Comparison of ENCODE assay signal across 30 cellular contexts in the genomic region with DNA sequence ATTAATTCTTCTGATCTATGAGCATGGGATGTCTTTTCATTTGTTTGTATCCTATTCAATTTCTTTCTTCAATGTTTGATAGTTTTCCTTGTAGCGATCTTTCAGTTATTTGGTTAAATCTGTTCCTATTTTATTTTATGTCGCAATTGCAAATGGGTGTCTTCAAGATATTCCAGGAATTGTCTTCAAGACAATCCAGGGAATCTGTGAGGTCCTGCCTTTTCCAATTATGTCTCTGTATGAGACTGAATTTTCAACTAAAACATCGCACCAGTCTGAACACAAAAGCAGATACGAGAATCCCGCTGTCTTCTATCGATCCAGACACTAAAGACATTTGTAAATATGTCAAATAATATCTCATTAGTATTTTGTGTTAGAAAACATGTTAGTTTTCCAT.
"Had no signal": no experiment of that assay in that cellular context is flagged by ENCODE, and none has a peak within 500 bp of the region (broad histone marks: within the 10 kb centered on the region; RNA-seq: fewer than 3 reads in every experiment).

No MANE protein-coding gene starts in this region.

- H3K27ac Mint-ChIP-seq: activated CD4-positive, alpha-beta memory T cell treated with anti-CD3 and anti-CD28 coated beads for 36 hours; activated CD4-positive, alpha-beta T cell treated with anti-CD3 and anti-CD28 coated beads for 36 hours; activated CD4-positive, alpha-beta T cell treated with anti-CD3 and anti-CD28 coated beads, Interleukin-2, amount 10 ng/mL, durations not matched to agents 24 days and 14 days; activated CD8-positive, alpha-beta memory T cell treated with anti-CD3 and anti-CD28 coated beads, Interleukin-2, amount 10 ng/mL, durations not matched to agents 7 days and 5 days; activated CD8-positive, alpha-beta T cell treated with anti-CD3 and anti-CD28 coated beads, Interleukin-2, amount 10 ng/mL, durations not matched to agents 7 days and 5 days; activated naive CD4-positive, alpha-beta T cell treated with anti-CD3 and anti-CD28 coated beads, Interleukin-2, amount 10 ng/mL, durations not matched to agents 7 days and 5 days; activated naive CD4-positive, alpha-beta T cell treated with anti-CD3 and anti-CD28 coated beads, Interleukin-2, amount 50 U/mL, for 72 hours; activated naive CD8-positive, alpha-beta T cell treated with anti-CD3 and anti-CD28 coated beads, Interleukin-2, amount 10 ng/mL, durations not matched to agents 7 days and 5 days; activated T-cell treated with anti-CD3 and anti-CD28 coated beads, Interleukin-2, amount 50 U/mL, for 24 hours; activated T-cell treated with anti-CD3 and anti-CD28 coated beads, Interleukin-2, amount 50 U/mL, for 72 hours; dendritic cell treated with granulocyte-macrophage colony-stimulating factor and Interleukin-4, amounts not matched to agents 40 ng/mL and 50 ng/mL, for 4 days; endodermal cell had no signal

- H3K9me3 Mint-ChIP-seq: activated CD4-positive, alpha-beta T cell treated with anti-CD3 and anti-CD28 coated beads, Interleukin-2, amount 10 ng/mL, durations not matched to agents 24 days and 14 days; endodermal cell had no signal

- H3K36me3 Mint-ChIP-seq: activated CD4-positive, alpha-beta memory T cell treated with anti-CD3 and anti-CD28 coated beads for 36 hours; activated CD8-positive, alpha-beta memory T cell treated with anti-CD3 and anti-CD28 coated beads, Interleukin-2, amount 10 ng/mL, durations not matched to agents 7 days and 5 days; activated naive CD4-positive, alpha-beta T cell treated with anti-CD3 and anti-CD28 coated beads, Interleukin-2, amount 10 ng/mL, durations not matched to agents 7 days and 5 days; activated naive CD4-positive, alpha-beta T cell treated with anti-CD3 and anti-CD28 coated beads, Interleukin-2, amount 50 U/mL, for 72 hours; activated naive CD8-positive, alpha-beta T cell treated with anti-CD3 and anti-CD28 coated beads, Interleukin-2, amount 10 ng/mL, durations not matched to agents 7 days and 5 days had no signal

- H3K4me3 Mint-ChIP-seq: activated CD4-positive, alpha-beta memory T cell treated with anti-CD3 and anti-CD28 coated beads for 36 hours; activated CD4-positive, alpha-beta T cell treated with anti-CD3 and anti-CD28 coated beads for 36 hours; activated CD4-positive, alpha-beta T cell treated with anti-CD3 and anti-CD28 coated beads, Interleukin-2, amount 10 ng/mL, durations not matched to agents 24 days and 14 days; activated CD8-positive, alpha-beta memory T cell treated with anti-CD3 and anti-CD28 coated beads, Interleukin-2, amount 10 ng/mL, durations not matched to agents 7 days and 5 days; activated CD8-positive, alpha-beta T cell treated with anti-CD3 and anti-CD28 coated beads, Interleukin-2, amount 10 ng/mL, durations not matched to agents 7 days and 5 days; activated naive CD4-positive, alpha-beta T cell treated with anti-CD3 and anti-CD28 coated beads, Interleukin-2, amount 10 ng/mL, durations not matched to agents 7 days and 5 days; activated naive CD8-positive, alpha-beta T cell treated with anti-CD3 and anti-CD28 coated beads, Interleukin-2, amount 10 ng/mL, durations not matched to agents 7 days and 5 days; activated T-cell treated with anti-CD3 and anti-CD28 coated beads, Interleukin-2, amount 50 U/mL, for 24 hours; activated T-cell treated with anti-CD3 and anti-CD28 coated beads, Interleukin-2, amount 50 U/mL, for 72 hours; central memory CD8-positive, alpha-beta T cell; dendritic cell treated with granulocyte-macrophage colony-stimulating factor and Interleukin-4, amounts not matched to agents 40 ng/mL and 50 ng/mL, for 4 days; endodermal cell had no signal

- H3K4me1 ChIP-seq: gastroesophageal sphincter had no signal

- H3K27me3 Mint-ChIP-seq: activated CD4-positive, alpha-beta memory T cell treated with anti-CD3 and anti-CD28 coated beads for 36 hours; activated CD4-positive, alpha-beta T cell treated with anti-CD3 and anti-CD28 coated beads for 36 hours; activated CD4-positive, alpha-beta T cell treated with anti-CD3 and anti-CD28 coated beads, Interleukin-2, amount 10 ng/mL, durations not matched to agents 24 days and 14 days; activated CD8-positive, alpha-beta memory T cell treated with anti-CD3 and anti-CD28 coated beads, Interleukin-2, amount 10 ng/mL, durations not matched to agents 7 days and 5 days; activated naive CD4-positive, alpha-beta T cell treated with anti-CD3 and anti-CD28 coated beads, Interleukin-2, amount 10 ng/mL, durations not matched to agents 7 days and 5 days; activated naive CD8-positive, alpha-beta T cell treated with anti-CD3 and anti-CD28 coated beads, Interleukin-2, amount 10 ng/mL, durations not matched to agents 7 days and 5 days; activated T-cell treated with anti-CD3 and anti-CD28 coated beads, Interleukin-2, amount 50 U/mL, for 24 hours; central memory CD8-positive, alpha-beta T cell had no signal

- H3K4me1 Mint-ChIP-seq: activated CD4-positive, alpha-beta T cell treated with anti-CD3 and anti-CD28 coated beads for 36 hours; activated CD4-positive, alpha-beta T cell treated with anti-CD3 and anti-CD28 coated beads, Interleukin-2, amount 10 ng/mL, durations not matched to agents 24 days and 14 days; activated CD8-positive, alpha-beta memory T cell treated with anti-CD3 and anti-CD28 coated beads, Interleukin-2, amount 10 ng/mL, durations not matched to agents 7 days and 5 days; activated naive CD4-positive, alpha-beta T cell treated with anti-CD3 and anti-CD28 coated beads, Interleukin-2, amount 10 ng/mL, durations not matched to agents 7 days and 5 days; activated naive CD8-positive, alpha-beta T cell treated with anti-CD3 and anti-CD28 coated beads, Interleukin-2, amount 10 ng/mL, durations not matched to agents 7 days and 5 days; central memory CD8-positive, alpha-beta T cell had no signal

- H3K36me3 ChIP-seq: brain microvascular endothelial cell, gastroesophageal sphincter, heart right ventricle had no signal

- H3K27ac ChIP-seq: brain microvascular endothelial cell, coronary artery, dorsolateral prefrontal cortex, gastroesophageal sphincter had no signal

- DNase-seq: activated CD4-positive, alpha-beta memory T cell treated with anti-CD3 and anti-CD28 coated beads for 36 hours; activated CD4-positive, alpha-beta T cell treated with anti-CD3 and anti-CD28 coated beads for 36 hours; activated CD4-positive, alpha-beta T cell treated with anti-CD3 and anti-CD28 coated beads, Interleukin-2, amount 10 ng/mL, durations not matched to agents 24 days and 14 days; activated CD4-positive, CD25-positive, alpha-beta regulatory T cell; activated CD4-positive, CD25-positive, alpha-beta regulatory T cell treated with anti-CD3 and anti-CD28 coated beads, Interleukin-2, amount 50 U/mL, for 72 hours; activated CD8-positive, alpha-beta memory T cell treated with anti-CD3 and anti-CD28 coated beads, Interleukin-2, amount 10 ng/mL, durations not matched to agents 7 days and 5 days; activated CD8-positive, alpha-beta memory T cell treated with anti-CD3 and anti-CD28 coated beads, Interleukin-2, amount 50 U/mL, for 48 hours; activated CD8-positive, alpha-beta T cell treated with anti-CD3 and anti-CD28 coated beads, Interleukin-2, amount 10 ng/mL, durations not matched to agents 7 days and 5 days; activated gamma-delta T cell; activated naive CD4-positive, alpha-beta T cell; activated naive CD4-positive, alpha-beta T cell treated with anti-CD3 and anti-CD28 coated beads, Interleukin-2, amount 10 ng/mL, durations not matched to agents 7 days and 5 days; activated naive CD8-positive, alpha-beta T cell treated with anti-CD3 and anti-CD28 coated beads, Interleukin-2, amount 10 ng/mL, durations not matched to agents 7 days and 5 days; activated T-cell treated with anti-CD3 and anti-CD28 coated beads for 4 hours; activated T-cell treated with anti-CD3 and anti-CD28 coated beads, Interleukin-2, amount 50 U/mL, for 24 hours; activated T-cell treated with anti-CD3 and anti-CD28 coated beads, Interleukin-2, amount 50 U/mL, for 72 hours; amniotic stem cell; anterior cingulate cortex; brain microvascular endothelial cell; dorsolateral prefrontal cortex; effector memory CD4-positive, alpha-beta T cell; endodermal cell; foreskin melanocyte; heart right ventricle; T-helper 2 cell had no signal

- ATAC-seq: activated CD4-positive, alpha-beta T cell treated with anti-CD3 and anti-CD28 coated beads for 36 hours; activated CD8-positive, alpha-beta memory T cell treated with anti-CD3 and anti-CD28 coated beads, Interleukin-2, amount 10 ng/mL, durations not matched to agents 7 days and 5 days; activated CD8-positive, alpha-beta T cell treated with anti-CD3 and anti-CD28 coated beads, Interleukin-2, amount 10 ng/mL, durations not matched to agents 7 days and 5 days; activated naive CD4-positive, alpha-beta T cell treated with anti-CD3 and anti-CD28 coated beads, Interleukin-2, amount 50 U/mL, for 72 hours; activated T-cell treated with anti-CD3 and anti-CD28 coated beads, Interleukin-2, amount 50 U/mL, for 72 hours; esophagus mucosa; gastroesophageal sphincter; heart right ventricle had no signal

- H3K4me3 ChIP-seq: coronary artery, dorsolateral prefrontal cortex, gastroesophageal sphincter, heart right ventricle had no signal

- H3K27me3 ChIP-seq: brain microvascular endothelial cell, dorsolateral prefrontal cortex, gastroesophageal sphincter, heart right ventricle had no signal
